1 cellular context compared by ENCODE assay signal in genomic region chr9:113622600-113623400, GRCh38.
TF ChIP-seq lines count a peak whose summit lies in the region.

No MANE protein-coding gene starts in this region.

TF ChIP-seq in HEK293, 187 proteins besides CTCF, POLR2A, EP300 and RAD21 (continued from another document):
- TF ChIP-seq, protein P1, sequence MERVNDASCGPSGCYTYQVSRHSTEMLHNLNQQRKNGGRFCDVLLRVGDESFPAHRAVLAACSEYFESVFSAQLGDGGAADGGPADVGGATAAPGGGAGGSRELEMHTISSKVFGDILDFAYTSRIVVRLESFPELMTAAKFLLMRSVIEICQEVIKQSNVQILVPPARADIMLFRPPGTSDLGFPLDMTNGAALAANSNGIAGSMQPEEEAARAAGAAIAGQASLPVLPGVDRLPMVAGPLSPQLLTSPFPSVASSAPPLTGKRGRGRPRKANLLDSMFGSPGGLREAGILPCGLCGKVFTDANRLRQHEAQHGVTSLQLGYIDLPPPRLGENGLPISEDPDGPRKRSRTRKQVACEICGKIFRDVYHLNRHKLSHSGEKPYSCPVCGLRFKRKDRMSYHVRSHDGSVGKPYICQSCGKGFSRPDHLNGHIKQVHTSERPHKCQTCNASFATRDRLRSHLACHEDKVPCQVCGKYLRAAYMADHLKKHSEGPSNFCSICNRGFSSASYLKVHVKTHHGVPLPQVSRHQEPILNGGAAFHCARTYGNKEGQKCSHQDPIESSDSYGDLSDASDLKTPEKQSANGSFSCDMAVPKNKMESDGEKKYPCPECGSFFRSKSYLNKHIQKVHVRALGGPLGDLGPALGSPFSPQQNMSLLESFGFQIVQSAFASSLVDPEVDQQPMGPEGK (tag by site-specific recombination; IDR thresholded peaks at IDR 0.05): peak; percentile 23; the same call in 1 of the 2 replicates
- TF ChIP-seq, protein P2, sequence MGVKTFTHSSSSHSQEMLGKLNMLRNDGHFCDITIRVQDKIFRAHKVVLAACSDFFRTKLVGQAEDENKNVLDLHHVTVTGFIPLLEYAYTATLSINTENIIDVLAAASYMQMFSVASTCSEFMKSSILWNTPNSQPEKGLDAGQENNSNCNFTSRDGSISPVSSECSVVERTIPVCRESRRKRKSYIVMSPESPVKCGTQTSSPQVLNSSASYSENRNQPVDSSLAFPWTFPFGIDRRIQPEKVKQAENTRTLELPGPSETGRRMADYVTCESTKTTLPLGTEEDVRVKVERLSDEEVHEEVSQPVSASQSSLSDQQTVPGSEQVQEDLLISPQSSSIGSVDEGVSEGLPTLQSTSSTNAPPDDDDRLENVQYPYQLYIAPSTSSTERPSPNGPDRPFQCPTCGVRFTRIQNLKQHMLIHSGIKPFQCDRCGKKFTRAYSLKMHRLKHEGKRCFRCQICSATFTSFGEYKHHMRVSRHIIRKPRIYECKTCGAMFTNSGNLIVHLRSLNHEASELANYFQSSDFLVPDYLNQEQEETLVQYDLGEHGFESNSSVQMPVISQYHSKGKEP (tag by site-specific recombination; IDR thresholded peaks at IDR 0.05): 0 out of 2 replicates have a peak, but pooled peaks have one; percentile 32
- peak; percentile 78 for TF ChIP-seq ZBTB48 (tag by site-specific recombination; IDR thresholded peaks at IDR 0.05)
- no peak for TF ChIP-seq ZFP37 (tag by site-specific recombination; IDR thresholded peaks at IDR 0.05)
- TF ChIP-seq PRDM1 (tag by site-specific recombination; IDR thresholded peaks at IDR 0.05): 0 out of 2 replicates have a peak, but pooled peaks have one; percentile 28
- peak; percentile 87 for TF ChIP-seq GLIS1 (tag by site-specific recombination; IDR thresholded peaks at IDR 0.05)
- TF ChIP-seq SP2 (tag by site-specific recombination; IDR thresholded peaks at IDR 0.05): peak; percentile 36; the same call in 1 of the 2 replicates
- TF ChIP-seq ZNF394 (tag by site-specific recombination; IDR thresholded peaks at IDR 0.05; ENCODE audit: borderline replicate concordance): peak; percentile 15; the same call in 1 of the 2 replicates
- peak; percentile 50 for TF ChIP-seq ZNF629 (tag by site-specific recombination; IDR thresholded peaks at IDR 0.05)
- TF ChIP-seq ZBTB17 (tag by site-specific recombination; IDR thresholded peaks at IDR 0.05): peak; percentile 61; the same call in 1 of the 2 replicates
- peak; percentile 98 for TF ChIP-seq PRDM10 (tag by site-specific recombination; IDR thresholded peaks at IDR 0.05)
- TF ChIP-seq ZNF600 (tag by site-specific recombination; IDR thresholded peaks at IDR 0.05): peak; percentile 47; the same call in 1 of the 2 replicates
- no peak for TF ChIP-seq ZNF560 (tag by site-specific recombination; IDR thresholded peaks at IDR 0.05; ENCODE audit: borderline replicate concordance)
- TF ChIP-seq ZNF777 (tag by site-specific recombination; IDR thresholded peaks at IDR 0.05; ENCODE audit: borderline replicate concordance): no peak
- TF ChIP-seq ZNF514 (tag by site-specific recombination; IDR thresholded peaks at IDR 0.05): no peak
- TF ChIP-seq, protein P3, sequence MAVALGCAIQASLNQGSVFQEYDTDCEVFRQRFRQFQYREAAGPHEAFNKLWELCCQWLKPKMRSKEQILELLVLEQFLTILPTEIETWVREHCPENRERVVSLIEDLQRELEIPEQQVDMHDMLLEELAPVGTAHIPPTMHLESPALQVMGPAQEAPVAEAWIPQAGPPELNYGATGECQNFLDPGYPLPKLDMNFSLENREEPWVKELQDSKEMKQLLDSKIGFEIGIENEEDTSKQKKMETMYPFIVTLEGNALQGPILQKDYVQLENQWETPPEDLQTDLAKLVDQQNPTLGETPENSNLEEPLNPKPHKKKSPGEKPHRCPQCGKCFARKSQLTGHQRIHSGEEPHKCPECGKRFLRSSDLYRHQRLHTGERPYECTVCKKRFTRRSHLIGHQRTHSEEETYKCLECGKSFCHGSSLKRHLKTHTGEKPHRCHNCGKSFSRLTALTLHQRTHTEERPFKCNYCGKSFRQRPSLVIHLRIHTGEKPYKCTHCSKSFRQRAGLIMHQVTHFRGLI (tag by site-specific recombination; IDR thresholded peaks at IDR 0.05): no peak
- peak; percentile 78 for TF ChIP-seq ZIC2 (tag by site-specific recombination; IDR thresholded peaks at IDR 0.05)
